Comparison of ENCODE assay signal across 16 cellular contexts in genomic region chr6:2632943-2633584, GRCh38.
DNase-seq lines count a peak whose midpoint lies in the region; ATAC-seq and TF ChIP-seq lines count a peak whose summit lies in the region.
"Had no signal": no experiment of that assay in that cellular context is flagged by ENCODE, and none has a peak within 500 bp of the region (broad histone marks: within the 10 kb centered on the region; RNA-seq: fewer than 3 reads in every experiment).

No MANE protein-coding gene starts in this region.

- no peak overlapping the region for H4K8ac ChIP-seq in mesenchymal stem cell (ENCODE audit: low read length)

- H3K4me1 ChIP-seq in mesenchymal stem cell (ENCODE audit: control insufficient read depth, insufficient read depth, low read depth, low read length) (peaks cover 20% of the 10 kb centered on the region), skeletal muscle satellite cell (ENCODE audit: control insufficient read depth, insufficient read depth, low read length) (peaks cover 41% of the 10 kb centered on the region), gastrocnemius medialis (peaks cover 20 to 21% of the 10 kb centered on the region in 2 donors)

- H2BK15ac ChIP-seq in mesenchymal stem cell (ENCODE audit: low read depth, poor library complexity, severe bottlenecking): peak overlapping the region; percentile 52

- H3K9me3 ChIP-seq in mesenchymal stem cell (ENCODE audit: control insufficient read depth, low read length) (no peaks in the 10 kb centered on the region), skeletal muscle satellite cell (replicated peaks; ENCODE audit: low read length) (no peaks in the 10 kb centered on the region), gastrocnemius medialis (no peaks in the 10 kb centered on the region)
- H3K9me3 ChIP-seq: stomach had no signal

- H3K27ac ChIP-seq in mesenchymal stem cell (ENCODE audit: low read length, poor library complexity, severe bottlenecking) (no peak overlapping the region), gastrocnemius medialis (peak overlapping the region in 1 of 4 donors; percentile 36)

- H4K91ac ChIP-seq in mesenchymal stem cell (ENCODE audit: low read length): no peak overlapping the region

- peak overlapping the region; percentile 29 for H2AK5ac ChIP-seq in mesenchymal stem cell (ENCODE audit: low read length, severe bottlenecking)

- H3K4me2 ChIP-seq in mesenchymal stem cell (ENCODE audit: low read length, poor library complexity, severe bottlenecking): no peak overlapping the region
- H3K4me2 ChIP-seq in skeletal muscle satellite cell (ENCODE audit: low read length): no peak overlapping the region

- TF ChIP-seq CTCF in astrocyte of the spinal cord (IDR thresholded peaks at IDR 0.05; ENCODE audit: low read depth, low read length) (no peak), gastrocnemius medialis (IDR thresholded peaks at IDR 0.05 in 4 of 5, conservative IDR thresholded peaks at IDR 0.05 in 1 of 5) (no peak)

- in situ Hi-C loops in G401 (cut with HindIII; ENCODE audit: low sequenced_read_pairs) (no loop called here), astrocyte of the spinal cord (cut with HindIII; ENCODE audit: low sequenced_read_pairs) (no loop called here), gastrocnemius medialis (cut with MboI; ENCODE audit: low sequenced_read_pairs in 4 of 4) (loop anchor here in 3 of 4 donors (10.0 to 25.0 kb wide), 3 partner anchors 421 to 1048 kb away; no protein-coding TSS in a partner anchor)

- H3K4ac ChIP-seq in mesenchymal stem cell (ENCODE audit: low read depth in 1 of 2, low read length in 2 of 2): no peak overlapping the region

- H2BK12ac ChIP-seq in mesenchymal stem cell (ENCODE audit: low read length in 2 of 2): peak overlapping the region in 1 of 2 experiments; percentile 22

- WGBS in mesenchymal stem cell: 94% methylated on average over 11 of the region's 12 CpGs

- H3K23ac ChIP-seq in mesenchymal stem cell (ENCODE audit: low read length in 2 of 2): no peak overlapping the region

- H3K36me3 ChIP-seq in mesenchymal stem cell (ENCODE audit: control insufficient read depth in 1 of 2, insufficient read depth in 2 of 2, low read depth in 1 of 2, low read length in 2 of 2): no peaks in the 10 kb centered on the region
- no peaks in the 10 kb centered on the region for H3K36me3 ChIP-seq in skeletal muscle satellite cell (ENCODE audit: insufficient read depth, low read length)
- H3K36me3 ChIP-seq in gastrocnemius medialis: no peaks in the 10 kb centered on the region
- H3K36me3 ChIP-seq: stomach had no signal

- DNase-seq in G401 (ENCODE audit: low spot score): peak; percentile 6
- DNase-seq in astrocyte of the spinal cord (ENCODE audit: low read depth, low spot score): peak; percentile 61
- no peak for DNase-seq in mesenchymal stem cell
- no peak for DNase-seq in NOMO-1 treated with DMSO at 0.1 percent for 48 hours (lab: John Stamatoyannopoulos, UW; ENCODE audit: unreplicated experiment)
- DNase-seq in gastrocnemius medialis: no peak
- no peak for DNase-seq in nucleus accumbens (lab: John Stamatoyannopoulos, UW)
- DNase-seq in mesenteric fat pad (ENCODE audit: low spot score): no peak
- DNase-seq: activated CD4-positive, CD25-positive, alpha-beta regulatory T cell treated with anti-CD3 and anti-CD28 coated beads, Interleukin-2, amount 50 U/mL, for 72 hours; activated CD8-positive, alpha-beta memory T cell treated with anti-CD3 and anti-CD28 coated beads, Interleukin-2, amount 50 U/mL, for 4 hours; activated naive CD4-positive, alpha-beta T cell; AML-193; NCI-H1436; NCI-H345; stomach; T-helper 9 cell had no signal

- intact Hi-C loops in gastrocnemius medialis (cut with DNase I; ENCODE audit: low total_unique reads): loop anchor here (1.0 to 10.0 kb wide), 4 partner anchors 109 to 436 kb away; partner anchors contain the start of gene GMDS

- no peak for ATAC-seq in gastrocnemius medialis

- no peak overlapping the region for H2AFZ ChIP-seq in mesenchymal stem cell (ENCODE audit: low read depth, low read length)

- no peaks in the 10 kb centered on the region for H3K79me1 ChIP-seq in mesenchymal stem cell (replicated peaks; ENCODE audit: low read length, poor library complexity, severe bottlenecking)

- H2BK120ac ChIP-seq in mesenchymal stem cell (ENCODE audit: low read depth, low read length): no peak overlapping the region

- TF ChIP-seq POLR2A in gastrocnemius medialis (IDR thresholded peaks at IDR 0.05): no peak

- no peak overlapping the region for H3K14ac ChIP-seq in mesenchymal stem cell (ENCODE audit: low read length in 2 of 2)

- H2BK5ac ChIP-seq in mesenchymal stem cell (ENCODE audit: low read depth, low read length, poor library complexity, severe bottlenecking): no peak overlapping the region

- H3K18ac ChIP-seq in mesenchymal stem cell (ENCODE audit: low read depth in 1 of 2, low read length in 2 of 2): no peak overlapping the region

- H3K27me3 ChIP-seq in mesenchymal stem cell (ENCODE audit: control insufficient read depth in 1 of 2, insufficient read depth in 1 of 2, low read length in 2 of 2) (no peaks in the 10 kb centered on the region), skeletal muscle satellite cell (ENCODE audit: control insufficient read depth, insufficient read depth, low read length) (no peaks in the 10 kb centered on the region), gastrocnemius medialis (no peaks in the 10 kb centered on the region)
- H3K27me3 ChIP-seq: stomach had no signal

- H3K4me3 ChIP-seq in astrocyte of the spinal cord (ENCODE audit: low read depth, low read length) (no peak overlapping the region), mesenchymal stem cell (ENCODE audit: insufficient read depth in 1 of 2, low read depth in 1 of 2, low read length in 2 of 2) (no peak overlapping the region), skeletal muscle satellite cell (ENCODE audit: low read length) (no peak overlapping the region), gastrocnemius medialis (no peak overlapping the region)

- H3K9ac ChIP-seq in mesenchymal stem cell (ENCODE audit: low read length) (no peak overlapping the region), skeletal muscle satellite cell (ENCODE audit: low read depth, low read length) (peak overlapping the region; percentile 6)

Comparison
In these comparisons a context has a peak if more than half of its experiments do, and no peak if none do; other contexts are left out.
1. DNase-seq: peak in G401 (single experiment) and astrocyte of the spinal cord (single experiment); none in mesenchymal stem cell (single experiment), NOMO-1 treated with DMSO at 0.1 percent for 48 hours (single experiment), gastrocnemius medialis (0 of 2), nucleus accumbens (0 of 56) and mesenteric fat pad (single experiment).
2. in situ Hi-C loops: an anchor here in gastrocnemius medialis (10.0 to 25.0 kb wide); none called in G401 and astrocyte of the spinal cord.